10 cellular contexts compared by ENCODE assay signal in the genomic region with DNA sequence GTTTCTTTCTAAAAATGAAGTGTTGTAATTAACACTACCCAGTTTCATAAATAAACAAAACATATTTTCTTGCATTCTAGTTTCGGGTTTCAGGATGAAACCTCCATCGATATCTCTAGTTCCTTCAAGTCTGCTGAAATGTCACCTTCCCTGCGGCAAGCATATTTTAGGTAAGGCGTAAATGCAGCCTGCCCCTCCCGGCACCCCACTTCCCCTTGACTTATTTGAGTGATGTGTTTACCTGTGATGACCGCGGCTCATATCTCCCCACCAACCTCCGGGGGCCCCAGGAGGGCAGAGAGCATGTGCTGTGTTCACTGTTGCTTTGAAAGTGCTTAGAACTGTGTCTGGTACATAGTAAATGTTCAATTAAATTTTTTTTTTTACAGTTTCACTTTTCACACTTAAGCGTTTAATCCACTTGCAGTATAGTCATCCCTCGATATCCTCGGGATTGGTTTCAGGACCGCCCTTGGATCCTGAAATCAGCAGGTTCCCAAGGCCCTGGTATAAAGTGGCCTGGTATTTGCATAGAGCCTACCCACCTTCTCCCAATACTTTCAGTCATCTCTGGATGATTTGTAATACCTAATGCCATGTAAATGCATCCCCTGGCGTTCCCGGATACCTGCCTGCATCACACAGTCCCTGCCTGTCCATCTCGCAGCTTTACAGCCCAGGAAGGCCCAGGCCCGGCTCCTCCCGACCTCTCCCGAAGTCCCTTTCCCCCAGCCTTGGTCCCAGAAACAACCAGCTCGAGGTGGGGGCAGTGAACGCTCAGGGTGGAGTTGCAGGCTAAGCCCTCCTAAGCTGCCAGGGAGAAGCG. TPM values are rescaled to one million over a fixed set of nuclear protein-coding genes. Genes with fewer than 3 reads are reported as not detected.
A peak's percentile ranks its signal among the peaks of the same experiment; 100 is the strongest.
DNase-seq lines count a peak whose midpoint lies in the region; ATAC-seq and TF ChIP-seq lines count a peak whose summit lies in the region.
"Had no signal": no experiment of that assay in that cellular context is flagged by ENCODE, and none has a peak within 500 bp of the region (broad histone marks: within the 10 kb centered on the region; RNA-seq: fewer than 3 reads in every experiment).

No MANE protein-coding gene starts in this region.

- no peak overlapping the region for H3K4me3 Mint-ChIP-seq in central memory CD8-positive, alpha-beta T cell

- H3K4me1 Mint-ChIP-seq in central memory CD8-positive, alpha-beta T cell: peaks cover 22% of the 10 kb centered on the region

- intact Hi-C loops in lower leg skin (cut with DNase I; ENCODE audit: low total_unique reads): no loop called here

- WGBS in lower leg skin, 2 donors: 71 to 84% methylated on average over 18 to 21 of the region's 21 CpGs

- no peaks in the 10 kb centered on the region for H3K9me3 Mint-ChIP-seq in central memory CD8-positive, alpha-beta T cell

- H3K36me3 Mint-ChIP-seq in central memory CD8-positive, alpha-beta T cell (ENCODE audit: insufficient read depth): peaks cover 18% of the 10 kb centered on the region

- no peak for TF ChIP-seq POLR2A in lower leg skin (IDR thresholded peaks at IDR 0.05)

- H3K4me3 ChIP-seq in lower leg skin (ENCODE audit: low read depth, poor library complexity, severe bottlenecking): no peak overlapping the region
- H3K4me3 ChIP-seq: thoracic aorta had no signal

- TF ChIP-seq CTCF in lower leg skin (IDR thresholded peaks at IDR 0.05): no peak

- ATAC-seq in GM18498 (IDR thresholded peaks at IDR 0.05; ENCODE audit: unreplicated experiment) (peak; percentile 75), GM19467 (IDR thresholded peaks at IDR 0.05; ENCODE audit: unreplicated experiment) (peak; percentile 62), HG03108 (IDR thresholded peaks at IDR 0.05; ENCODE audit: unreplicated experiment) (peak; percentile 72), HG02623 (IDR thresholded peaks at IDR 0.05; ENCODE audit: unreplicated experiment) (no peak)
- no peak for ATAC-seq in central memory CD8-positive, alpha-beta T cell (replicated peaks; ENCODE audit: extremely low read depth, poor library complexity, severe bottlenecking)

- H3K27ac Mint-ChIP-seq in central memory CD8-positive, alpha-beta T cell (ENCODE audit: low read depth): peak overlapping the region; percentile 38

- DNase-seq in central memory CD8-positive, alpha-beta T cell (ENCODE audit: low spot score in 2 of 2): no peak
- DNase-seq in NCI-H1436 treated with DMSO at 0.1 percent for 48 hours (lab: John Stamatoyannopoulos, UW): no peak
- no peak for DNase-seq in lower leg skin (ENCODE audit: low spot score in 2 of 2)
- DNase-seq in NCI-H2171 (lab: John Stamatoyannopoulos, UW): no peak
- DNase-seq: activated CD8-positive, alpha-beta memory T cell treated with anti-CD3 and anti-CD28 coated beads, Interleukin-2, amount 50 U/mL, for 4 hours had no signal

- no peaks in the 10 kb centered on the region for H3K27me3 Mint-ChIP-seq in central memory CD8-positive, alpha-beta T cell

RNA-seq across cellular contexts. Expression of a gene that starts 40.2 kb away (rescaled TPM):
- total RNA-seq in lower leg skin: 100 to 1,000 TPM in 1 of 4 donors, 10 to 100 TPM in 3; 15.5 to 250 (median 19.6) TPM

Comparison
In these comparisons a context has a peak if more than half of its experiments do, and no peak if none do; other contexts are left out.
1. ATAC-seq: peak in GM18498 (single experiment), GM19467 (single experiment) and HG03108 (single experiment); none in central memory CD8-positive, alpha-beta T cell (single experiment) and HG02623 (single experiment).